Comparison of ENCODE assay signal across 17 cellular contexts in genomic region chr1:169027607-169028320, GRCh38.
DNase-seq lines count a peak whose midpoint lies in the region; ATAC-seq and TF ChIP-seq lines count a peak whose summit lies in the region.
"Had no signal": no experiment of that assay in that cellular context is flagged by ENCODE, and none has a peak within 500 bp of the region (broad histone marks: within the 10 kb centered on the region; RNA-seq: fewer than 3 reads in every experiment).

No MANE protein-coding gene starts in this region.

- no peak overlapping the region for H3K27ac Mint-ChIP-seq in activated CD4-positive, alpha-beta memory T cell treated with anti-CD3 and anti-CD28 coated beads, Interleukin-2, amount 10 ng/mL, durations not matched to agents 7 days and 5 days
- H3K27ac Mint-ChIP-seq: stimulated activated memory B cell treated with anti-CD40 and anti-IgM and Interleukin-4, amounts not matched to agents 10 μg/mL and 1 μg/mL and 100 μg/mL, for 72 hours had no signal

- H3K27ac ChIP-seq in mesenchymal stem cell (ENCODE audit: low read length, poor library complexity, severe bottlenecking): peak overlapping the region; percentile 80

- ATAC-seq in GM21390 (IDR thresholded peaks at IDR 0.05; ENCODE audit: unreplicated experiment): peak; percentile 30
- ATAC-seq in HG03354 (IDR thresholded peaks at IDR 0.05; ENCODE audit: poor library complexity, severe bottlenecking, unreplicated experiment): peak; percentile 48
- ATAC-seq in HG03280 (IDR thresholded peaks at IDR 0.05; ENCODE audit: unreplicated experiment): no peak
- ATAC-seq: PC-3; stimulated activated memory B cell treated with anti-CD40 and anti-IgM and Interleukin-4, amounts not matched to agents 10 μg/mL and 1 μg/mL and 100 μg/mL, for 72 hours had no signal

- no peak overlapping the region for H2AK5ac ChIP-seq in mesenchymal stem cell (ENCODE audit: low read length, severe bottlenecking)

- no peak overlapping the region for H2BK12ac ChIP-seq in mesenchymal stem cell (ENCODE audit: low read length in 2 of 2)

- no peaks in the 10 kb centered on the region for H3K9me3 ChIP-seq in mesenchymal stem cell (ENCODE audit: control insufficient read depth, low read length)

- H3K9ac ChIP-seq in mesenchymal stem cell (ENCODE audit: low read length): no peak overlapping the region

- no peaks in the 10 kb centered on the region for H3K79me1 ChIP-seq in mesenchymal stem cell (replicated peaks; ENCODE audit: low read length, poor library complexity, severe bottlenecking)

- no peak overlapping the region for H2BK120ac ChIP-seq in mesenchymal stem cell (ENCODE audit: low read depth, low read length)

- DNase-seq in GM13977 (ENCODE audit: low spot score) (peak; percentile 18), mesenchymal stem cell (no peak), T-helper 9 cell (no peak), 8988T (no peak)
- no peak for DNase-seq in activated CD4-positive, alpha-beta memory T cell treated with anti-CD3 and anti-CD28 coated beads, Interleukin-2, amount 10 ng/mL, durations not matched to agents 7 days and 5 days
- DNase-seq: activated CD4-positive, CD25-positive, alpha-beta regulatory T cell treated with anti-CD3 and anti-CD28 coated beads, Interleukin-2, amount 50 U/mL, for 72 hours; AML-193; cerebellar nuclear complex; DMS53; glutamatergic neuron; NCI-H226; PC-3; stimulated activated CD4-positive, alpha-beta T cell treated with anti-CD3 and anti-CD28 coated beads, Interleukin-2, amount 100 ng/mL, for 48 hours had no signal

- H3K23ac ChIP-seq in mesenchymal stem cell (ENCODE audit: low read length in 2 of 2): no peak overlapping the region

- POLR2A ChIA-PET in activated CD4-positive, alpha-beta memory T cell treated with anti-CD3 and anti-CD28 coated beads, Interleukin-2, amount 10 ng/mL, durations not matched to agents 7 days and 5 days (lab: Charles Lee): no interaction called here

- H3K4me3 ChIP-seq in mesenchymal stem cell (ENCODE audit: insufficient read depth in 1 of 2, low read depth in 1 of 2, low read length in 2 of 2): no peak overlapping the region

- no peak overlapping the region for H4K91ac ChIP-seq in mesenchymal stem cell (ENCODE audit: low read length)

- H3K4me1 ChIP-seq in mesenchymal stem cell (ENCODE audit: control insufficient read depth, insufficient read depth, low read depth, low read length): peaks cover 14% of the 10 kb centered on the region

- H3K36me3 Mint-ChIP-seq in activated CD4-positive, alpha-beta memory T cell treated with anti-CD3 and anti-CD28 coated beads, Interleukin-2, amount 10 ng/mL, durations not matched to agents 7 days and 5 days (ENCODE audit: low read depth): no peaks in the 10 kb centered on the region
- H3K36me3 Mint-ChIP-seq: stimulated activated memory B cell treated with anti-CD40 and anti-IgM and Interleukin-4, amounts not matched to agents 10 μg/mL and 1 μg/mL and 100 μg/mL, for 72 hours had no signal

- CTCF ChIA-PET in activated CD4-positive, alpha-beta memory T cell treated with anti-CD3 and anti-CD28 coated beads, Interleukin-2, amount 10 ng/mL, durations not matched to agents 7 days and 5 days (lab: Charles Lee): no interaction called here

- 85% methylated on average over 6 of the region's 8 CpGs for WGBS in mesenchymal stem cell

- no peak for TF ChIP-seq CTCF in GM13977 (IDR thresholded peaks at IDR 0.05; ENCODE audit: extremely low read depth, insufficient read depth, missing control alignments)

- no peaks in the 10 kb centered on the region for H3K9me3 Mint-ChIP-seq in activated CD4-positive, alpha-beta memory T cell treated with anti-CD3 and anti-CD28 coated beads, Interleukin-2, amount 10 ng/mL, durations not matched to agents 7 days and 5 days

- H2BK15ac ChIP-seq in mesenchymal stem cell (ENCODE audit: low read depth, poor library complexity, severe bottlenecking): no peak overlapping the region

- in situ Hi-C loops in GM13977 (cut with MboI; ENCODE audit: low pct_unique_long_range_greater_than_20kb, low sequenced_read_pairs, unreplicated experiment): no loop called here

- H3K4me3 Mint-ChIP-seq in activated CD4-positive, alpha-beta memory T cell treated with anti-CD3 and anti-CD28 coated beads, Interleukin-2, amount 10 ng/mL, durations not matched to agents 7 days and 5 days: no peak overlapping the region
- H3K4me3 Mint-ChIP-seq: stimulated activated memory B cell treated with anti-CD40 and anti-IgM and Interleukin-4, amounts not matched to agents 10 μg/mL and 1 μg/mL and 100 μg/mL, for 72 hours had no signal

- no peak overlapping the region for H3K18ac ChIP-seq in mesenchymal stem cell (ENCODE audit: low read depth in 1 of 2, low read length in 2 of 2)

- H3K14ac ChIP-seq in mesenchymal stem cell (ENCODE audit: low read length in 2 of 2): no peak overlapping the region

- no peak overlapping the region for H4K8ac ChIP-seq in mesenchymal stem cell (ENCODE audit: low read length)

- no peaks in the 10 kb centered on the region for H3K36me3 ChIP-seq in mesenchymal stem cell (ENCODE audit: control insufficient read depth in 1 of 2, insufficient read depth in 2 of 2, low read depth in 1 of 2, low read length in 2 of 2)

- no peak overlapping the region for H3K4ac ChIP-seq in mesenchymal stem cell (ENCODE audit: low read depth in 1 of 2, low read length in 2 of 2)

- no peak overlapping the region for H2AFZ ChIP-seq in mesenchymal stem cell (ENCODE audit: low read depth, low read length)

- no peak overlapping the region for H3K4me2 ChIP-seq in mesenchymal stem cell (ENCODE audit: low read length, poor library complexity, severe bottlenecking)

- peaks cover 2% of the 10 kb centered on the region for H3K27me3 Mint-ChIP-seq in activated CD4-positive, alpha-beta memory T cell treated with anti-CD3 and anti-CD28 coated beads, Interleukin-2, amount 10 ng/mL, durations not matched to agents 7 days and 5 days

- H3K27me3 ChIP-seq in mesenchymal stem cell (ENCODE audit: control insufficient read depth in 1 of 2, insufficient read depth in 1 of 2, low read length in 2 of 2): no peaks in the 10 kb centered on the region

- peak overlapping the region; percentile 2 for H2BK5ac ChIP-seq in mesenchymal stem cell (ENCODE audit: low read depth, low read length, poor library complexity, severe bottlenecking)

- H3K4me1 Mint-ChIP-seq in activated CD4-positive, alpha-beta memory T cell treated with anti-CD3 and anti-CD28 coated beads, Interleukin-2, amount 10 ng/mL, durations not matched to agents 7 days and 5 days: no peaks in the 10 kb centered on the region
